In the genomic region with DNA sequence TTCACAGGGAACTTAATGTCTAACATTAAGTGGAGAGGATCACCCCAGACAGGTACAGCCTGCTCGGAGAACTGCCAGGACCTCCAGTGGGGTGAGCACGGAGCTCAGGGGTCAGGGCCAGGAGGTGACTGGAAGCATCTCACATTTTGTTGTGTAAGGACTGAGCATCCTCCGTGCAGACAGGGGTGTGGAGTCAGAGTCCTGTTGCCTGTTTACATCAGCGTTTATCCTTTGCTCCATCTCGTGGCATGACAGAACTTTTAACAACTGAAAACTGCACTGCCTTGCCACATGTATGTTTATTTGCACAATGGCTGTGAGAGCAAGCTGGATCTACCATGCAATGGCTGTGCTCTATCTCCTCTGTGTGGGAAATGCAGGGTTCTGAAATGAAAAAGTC, we compare ENCODE assay signal across 14 cellular contexts.
DNase-seq lines count a peak whose midpoint lies in the region; ATAC-seq and TF ChIP-seq lines count a peak whose summit lies in the region.
"Had no signal": no experiment of that assay in that cellular context is flagged by ENCODE, and none has a peak within 500 bp of the region (broad histone marks: within the 10 kb centered on the region; RNA-seq: fewer than 3 reads in every experiment).

No MANE protein-coding gene starts in this region.

- H3K27ac Mint-ChIP-seq in CD14-positive monocyte = no peak overlapping the region
- no peak overlapping the region for H3K27ac Mint-ChIP-seq in activated T-helper 17 cell treated with anti-CD3 and anti-CD28 coated beads, Interleukin-2, amount 50 U/mL, for 72 hours

- H3K4me3 ChIP-seq in left ventricle myocardium inferior (no peak overlapping the region), stomach smooth muscle (ENCODE audit: low read length in 2 of 2) (no peak overlapping the region)

- H3K9me3 Mint-ChIP-seq in CD14-positive monocyte = no peaks in the 10 kb centered on the region
- peaks cover 3% of the 10 kb centered on the region for H3K9me3 Mint-ChIP-seq in activated T-helper 17 cell treated with anti-CD3 and anti-CD28 coated beads, Interleukin-2, amount 50 U/mL, for 72 hours

- H3K27ac ChIP-seq in VCaP (peak overlapping the region; percentile 58), left ventricle myocardium inferior (replicated peaks) (peak overlapping the region; percentile 70), stomach smooth muscle (ENCODE audit: low read length) (peak overlapping the region; percentile 1)

- DNase-seq in H4 (ENCODE audit: low spot score) = peak; percentile 58
- DNase-seq in left ventricle myocardium inferior = no peak
- DNase-seq in CD14-positive monocyte (ENCODE audit: low spot score) = no peak
- DNase-seq in effector CD8-positive, alpha-beta T cell (lab: John Stamatoyannopoulos, UW) = no peak
- DNase-seq: activated CD4-positive, alpha-beta T cell treated with anti-CD3 and anti-CD28 coated beads, Interleukin-2, amount 10 ng/mL, durations not matched to agents 24 days and 14 days; activated naive CD4-positive, alpha-beta T cell treated with Interleukin-2 at 50 U/mL for 16 hours; islet precursor cell; NCI-H226; nucleus accumbens; stimulated activated CD4-positive, alpha-beta T cell treated with anti-CD3 and anti-CD28 coated beads, Interleukin-4, amount 100 ng/mL, for 24 hours; SW 1271 had no signal

- H3K4me3 Mint-ChIP-seq in CD14-positive monocyte = no peak overlapping the region
- H3K4me3 Mint-ChIP-seq in activated T-helper 17 cell treated with anti-CD3 and anti-CD28 coated beads, Interleukin-2, amount 50 U/mL, for 72 hours = no peak overlapping the region

- ATAC-seq in activated T-helper 17 cell treated with anti-CD3 and anti-CD28 coated beads, Interleukin-2, amount 50 U/mL, for 72 hours (replicated peaks) = no peak

- H3K27me3 ChIP-seq in left ventricle myocardium inferior (ENCODE audit: low read depth) (no peaks in the 10 kb centered on the region), stomach smooth muscle (ENCODE audit: control insufficient read depth in 1 of 2, insufficient read depth in 2 of 2, low read length in 2 of 2) (no peaks in the 10 kb centered on the region)

- H3K9me3 ChIP-seq in left ventricle myocardium inferior (replicated peaks) (no peaks in the 10 kb centered on the region), stomach smooth muscle (ENCODE audit: control insufficient read depth in 2 of 2, low read length in 2 of 2) (no peaks in the 10 kb centered on the region)

- no peak overlapping the region for H3K9ac ChIP-seq in stomach smooth muscle (ENCODE audit: low read length in 2 of 2)

- no peaks in the 10 kb centered on the region for H3K36me3 Mint-ChIP-seq in CD14-positive monocyte
- no peaks in the 10 kb centered on the region for H3K36me3 Mint-ChIP-seq in activated T-helper 17 cell treated with anti-CD3 and anti-CD28 coated beads, Interleukin-2, amount 50 U/mL, for 72 hours (ENCODE audit: low read depth)

- H3K36me3 ChIP-seq in left ventricle myocardium inferior = no peaks in the 10 kb centered on the region
- no peaks in the 10 kb centered on the region for H3K36me3 ChIP-seq in stomach smooth muscle (ENCODE audit: control insufficient read depth in 2 of 2, insufficient read depth in 2 of 2, low read length in 2 of 2)

- intact Hi-C loops in left ventricle myocardium inferior (cut with micrococcal nuclease) = loop anchor here (5.0 to 10.0 kb wide), 2 partner anchors 138 to 406 kb away; no protein-coding TSS in a partner anchor
- intact Hi-C loops in CD14-positive monocyte (cut with micrococcal nuclease) = loop anchor here in 1 of 2 donors (10.0 kb wide), 1 partner anchor 866 kb away; a partner anchor contains a TSS

- peaks cover 0 to 2% (median 1%) of the 10 kb centered on the region in 3 donors for H3K27me3 Mint-ChIP-seq in CD14-positive monocyte (ENCODE audit: low read depth in 3 of 3)
- no peaks in the 10 kb centered on the region for H3K27me3 Mint-ChIP-seq in activated T-helper 17 cell treated with anti-CD3 and anti-CD28 coated beads, Interleukin-2, amount 50 U/mL, for 72 hours
- H3K27me3 Mint-ChIP-seq: activated CD4-positive, alpha-beta T cell treated with anti-CD3 and anti-CD28 coated beads, Interleukin-2, amount 10 ng/mL, durations not matched to agents 24 days and 14 days had no signal

- peaks cover 8% of the 10 kb centered on the region for H3K4me1 Mint-ChIP-seq in CD14-positive monocyte
- peaks cover 25% of the 10 kb centered on the region for H3K4me1 Mint-ChIP-seq in activated T-helper 17 cell treated with anti-CD3 and anti-CD28 coated beads, Interleukin-2, amount 50 U/mL, for 72 hours

- H3K4me1 ChIP-seq in left ventricle myocardium inferior = peaks cover 56% of the 10 kb centered on the region
- H3K4me1 ChIP-seq in stomach smooth muscle (ENCODE audit: control insufficient read depth, insufficient read depth, low read length) = peaks cover 15% of the 10 kb centered on the region

- 0 out of 2 replicates have a peak, but pooled peaks have one; percentile 21 for TF ChIP-seq CTCF in VCaP (conservative IDR thresholded peaks at IDR 0.05)
- no peak for TF ChIP-seq CTCF in left ventricle myocardium inferior (IDR thresholded peaks at IDR 0.05; ENCODE audit: borderline replicate concordance)
- no peak for TF ChIP-seq CTCF in CD14-positive monocyte (IDR thresholded peaks at IDR 0.05)

Comparison
In these comparisons a context has a peak if more than half of its experiments do, and no peak if none do; other contexts are left out.
1. H3K27ac ChIP-seq: peak in every context shown above with its lines; median percentile 70 in left ventricle myocardium inferior; 58 in VCaP; 1 in stomach smooth muscle.